Comparison of ENCODE assay signal across 20 cellular contexts in genomic region chr17:50141750-50142119, GRCh38. TPM values are rescaled to one million over a fixed set of nuclear protein-coding genes. Genes with fewer than 3 reads are reported as not detected.
DNase-seq lines count a peak whose midpoint lies in the region; ATAC-seq and TF ChIP-seq lines count a peak whose summit lies in the region.
"Had no signal": no experiment of that assay in that cellular context is flagged by ENCODE, and none has a peak within 500 bp of the region (broad histone marks: within the 10 kb centered on the region; RNA-seq: fewer than 3 reads in every experiment).

No MANE protein-coding gene starts in this region.

- peaks cover 73% of the 10 kb centered on the region for H3K4me1 Mint-ChIP-seq in activated T-cell treated with anti-CD3 and anti-CD28 coated beads, Interleukin-2, amount 50 U/mL, for 24 hours (ENCODE audit: low read depth)
- H3K4me1 Mint-ChIP-seq in T-helper 17 cell: peaks cover 83% of the 10 kb centered on the region
- H3K4me1 Mint-ChIP-seq in dendritic cell treated with granulocyte-macrophage colony-stimulating factor and Interleukin-4, amounts not matched to agents 40 ng/mL and 50 ng/mL, for 4 days (ENCODE audit: low read depth): peaks cover 91% of the 10 kb centered on the region
- peaks cover 88% of the 10 kb centered on the region for H3K4me1 Mint-ChIP-seq in stimulated activated memory B cell treated with anti-CD40 and anti-IgM and Interleukin-4, amounts not matched to agents 10 μg/mL and 1 μg/mL and 100 μg/mL, for 72 hours

- H3K79me1 ChIP-seq in trophoblast cell (ENCODE audit: low read length): no peaks in the 10 kb centered on the region

- H3K9me3 Mint-ChIP-seq in activated T-cell treated with anti-CD3 and anti-CD28 coated beads, Interleukin-2, amount 50 U/mL, for 24 hours: no peaks in the 10 kb centered on the region
- H3K9me3 Mint-ChIP-seq in dendritic cell treated with granulocyte-macrophage colony-stimulating factor and Interleukin-4, amounts not matched to agents 40 ng/mL and 50 ng/mL, for 4 days: peaks cover 7% of the 10 kb centered on the region
- H3K9me3 Mint-ChIP-seq in stimulated activated memory B cell treated with anti-CD40 and anti-IgM and Interleukin-4, amounts not matched to agents 10 μg/mL and 1 μg/mL and 100 μg/mL, for 72 hours: no peaks in the 10 kb centered on the region

- H2BK12ac ChIP-seq in trophoblast cell (ENCODE audit: low read length): no peak overlapping the region

- H4K8ac ChIP-seq in trophoblast cell (ENCODE audit: low read depth, low read length): no peak overlapping the region

- WGBS in gastroesophageal sphincter (ENCODE audit: low coverage in 1 of 2), 2 donors: 65 to 68% methylated on average over 4 to 6 of the region's 8 CpGs
- WGBS in trophoblast cell (ENCODE audit: extremely low coverage, insufficient coverage, insufficient read length): no CpG with 5 or more reads among the region's 8 CpGs

- no peak overlapping the region for H3K14ac ChIP-seq in trophoblast cell (ENCODE audit: low read length)

- H3K9ac ChIP-seq in trophoblast cell (ENCODE audit: low read length): no peak overlapping the region

- no peak overlapping the region for H3K4me3 Mint-ChIP-seq in activated T-cell treated with anti-CD3 and anti-CD28 coated beads, Interleukin-2, amount 50 U/mL, for 24 hours
- H3K4me3 Mint-ChIP-seq in T-helper 17 cell: peak overlapping the region; percentile 91
- no peak overlapping the region for H3K4me3 Mint-ChIP-seq in dendritic cell treated with granulocyte-macrophage colony-stimulating factor and Interleukin-4, amounts not matched to agents 40 ng/mL and 50 ng/mL, for 4 days
- H3K4me3 Mint-ChIP-seq in stimulated activated memory B cell treated with anti-CD40 and anti-IgM and Interleukin-4, amounts not matched to agents 10 μg/mL and 1 μg/mL and 100 μg/mL, for 72 hours: peak overlapping the region; percentile 47

- peaks cover 98% of the 10 kb centered on the region for H3K36me3 Mint-ChIP-seq in activated T-cell treated with anti-CD3 and anti-CD28 coated beads, Interleukin-2, amount 50 U/mL, for 24 hours (ENCODE audit: low read depth)
- H3K36me3 Mint-ChIP-seq in T-helper 17 cell (ENCODE audit: low read depth): peaks cover 18% of the 10 kb centered on the region
- peaks cover 100% of the 10 kb centered on the region for H3K36me3 Mint-ChIP-seq in dendritic cell treated with granulocyte-macrophage colony-stimulating factor and Interleukin-4, amounts not matched to agents 40 ng/mL and 50 ng/mL, for 4 days (ENCODE audit: low read depth)
- peaks cover 96% of the 10 kb centered on the region for H3K36me3 Mint-ChIP-seq in stimulated activated memory B cell treated with anti-CD40 and anti-IgM and Interleukin-4, amounts not matched to agents 10 μg/mL and 1 μg/mL and 100 μg/mL, for 72 hours

- no peak overlapping the region for H3K4me3 ChIP-seq in gastroesophageal sphincter
- H3K4me3 ChIP-seq in trophoblast cell (ENCODE audit: low read depth, low read length): no peak overlapping the region
- H3K4me3 ChIP-seq in breast epithelium: no peak overlapping the region
- H3K4me3 ChIP-seq: SK-N-MC had no signal

- intact Hi-C loops in dendritic cell treated with granulocyte-macrophage colony-stimulating factor and Interleukin-4, amounts not matched to agents 40 ng/mL and 50 ng/mL, for 4 days (cut with micrococcal nuclease): no loop called here
- intact Hi-C loops in breast epithelium (cut with DNase I; ENCODE audit: low total_unique reads): no loop called here

- no peak for TF ChIP-seq EP300 in gastroesophageal sphincter (IDR thresholded peaks at IDR 0.05)

- H4K91ac ChIP-seq in trophoblast cell (ENCODE audit: low read depth, low read length): no peak overlapping the region

- H3K9me3 ChIP-seq in T-helper 17 cell (ENCODE audit: control insufficient read depth, low read length, poor library complexity, severe bottlenecking): no peaks in the 10 kb centered on the region
- no peaks in the 10 kb centered on the region for H3K9me3 ChIP-seq in gastroesophageal sphincter
- H3K9me3 ChIP-seq in trophoblast cell (ENCODE audit: insufficient read depth, low read depth, low read length): peaks cover 3% of the 10 kb centered on the region
- no peaks in the 10 kb centered on the region for H3K9me3 ChIP-seq in breast epithelium

- TF ChIP-seq CTCF in gastroesophageal sphincter (IDR thresholded peaks at IDR 0.05): no peak
- no peak for TF ChIP-seq CTCF in breast epithelium (IDR thresholded peaks at IDR 0.05)

- H3K27ac ChIP-seq in gastroesophageal sphincter (no peak overlapping the region), trophoblast cell (ENCODE audit: low read depth, low read length) (no peak overlapping the region), breast epithelium (no peak overlapping the region)
- H3K27ac ChIP-seq: epithelial cell of prostate, SK-N-MC had no signal

- no peak overlapping the region for H2BK120ac ChIP-seq in trophoblast cell (ENCODE audit: insufficient read depth, low read length, poor library complexity)

- no peak for DNase-seq in activated T-cell treated with anti-CD3 and anti-CD28 coated beads, Interleukin-2, amount 50 U/mL, for 24 hours
- no peak for DNase-seq in activated T-cell treated with anti-CD3 and anti-CD28 coated beads, Interleukin-2, amount 50 U/mL, for 48 hours
- DNase-seq in T-helper 17 cell (no peak), trophoblast cell (no peak), breast epithelium (ENCODE audit: low spot score in 2 of 2) (no peak)
- DNase-seq: aorta; GF-D8; MM.1S; NCI-H2081; NCI-H526; PC-3; stimulated activated CD4-positive, alpha-beta T cell treated with anti-CD3 and anti-CD28 coated beads, Interleukin-4, amount 100 ng/mL, for 1 hour; stimulated activated CD8-positive, alpha-beta memory T cell treated with anti-CD3 and anti-CD28 coated beads, Interleukin-4, amount 100 ng/mL, for 48 hours had no signal

- no peak overlapping the region for H3K4ac ChIP-seq in trophoblast cell (ENCODE audit: low read depth, low read length)

- H3K27ac Mint-ChIP-seq in activated T-cell treated with anti-CD3 and anti-CD28 coated beads, Interleukin-2, amount 50 U/mL, for 24 hours: peak overlapping the region; percentile 82
- H3K27ac Mint-ChIP-seq in T-helper 17 cell: peak overlapping the region; percentile 91
- peak overlapping the region; percentile 8 for H3K27ac Mint-ChIP-seq in dendritic cell treated with granulocyte-macrophage colony-stimulating factor and Interleukin-4, amounts not matched to agents 40 ng/mL and 50 ng/mL, for 4 days
- H3K27ac Mint-ChIP-seq in stimulated activated memory B cell treated with anti-CD40 and anti-IgM and Interleukin-4, amounts not matched to agents 10 μg/mL and 1 μg/mL and 100 μg/mL, for 72 hours: peak overlapping the region; percentile 53

- no peaks in the 10 kb centered on the region for H3K27me3 Mint-ChIP-seq in activated T-cell treated with anti-CD3 and anti-CD28 coated beads, Interleukin-2, amount 50 U/mL, for 24 hours
- H3K27me3 Mint-ChIP-seq in T-helper 17 cell: no peaks in the 10 kb centered on the region
- no peaks in the 10 kb centered on the region for H3K27me3 Mint-ChIP-seq in dendritic cell treated with granulocyte-macrophage colony-stimulating factor and Interleukin-4, amounts not matched to agents 40 ng/mL and 50 ng/mL, for 4 days
- H3K27me3 Mint-ChIP-seq in stimulated activated memory B cell treated with anti-CD40 and anti-IgM and Interleukin-4, amounts not matched to agents 10 μg/mL and 1 μg/mL and 100 μg/mL, for 72 hours: no peaks in the 10 kb centered on the region

- H3K79me2 ChIP-seq in trophoblast cell (ENCODE audit: control insufficient read depth, insufficient read depth, low read length, poor library complexity): no peaks in the 10 kb centered on the region

- no peak overlapping the region for H2AK5ac ChIP-seq in trophoblast cell (ENCODE audit: low read length)

- no peak overlapping the region for H2AFZ ChIP-seq in trophoblast cell (ENCODE audit: insufficient read depth, low read length, poor library complexity)

- no peak overlapping the region for H3K23ac ChIP-seq in trophoblast cell (ENCODE audit: low read length)

- peaks cover 0 to 88% of the 10 kb centered on the region in 2 donors for H3K36me3 ChIP-seq in gastroesophageal sphincter
- H3K36me3 ChIP-seq in trophoblast cell (ENCODE audit: control insufficient read depth in 1 of 2, insufficient read depth in 2 of 2, low read length in 2 of 2): peaks cover 86 to 91% of the 10 kb centered on the region in 2 experiments
- H3K36me3 ChIP-seq in breast epithelium: no peaks in the 10 kb centered on the region

- H4K12ac ChIP-seq in trophoblast cell (ENCODE audit: low read depth, low read length): no peak overlapping the region

- H2BK5ac ChIP-seq in trophoblast cell (ENCODE audit: low read depth, low read length, poor library complexity): no peak overlapping the region

- H3K4me1 ChIP-seq in gastroesophageal sphincter (peaks cover 0 to 68% (median 27%) of the 10 kb centered on the region in 3 donors), trophoblast cell (ENCODE audit: control insufficient read depth in 1 of 2, insufficient read depth in 2 of 2, low read length in 2 of 2) (peaks cover 0 to 2% of the 10 kb centered on the region in 2 experiments), breast epithelium (peaks cover 1 to 4% of the 10 kb centered on the region in 2 donors)

- H3K27me3 ChIP-seq in gastroesophageal sphincter (no peaks in the 10 kb centered on the region), trophoblast cell (ENCODE audit: insufficient read depth, low read length) (no peaks in the 10 kb centered on the region), breast epithelium (no peaks in the 10 kb centered on the region)

- TF ChIP-seq POLR2A in gastroesophageal sphincter (IDR thresholded peaks at IDR 0.05) (no peak), breast epithelium (IDR thresholded peaks at IDR 0.05) (no peak)

- ATAC-seq in T-helper 17 cell (no peak), gastroesophageal sphincter (no peak)
- ATAC-seq in stimulated activated memory B cell treated with anti-CD40 and anti-IgM and Interleukin-4, amounts not matched to agents 10 μg/mL and 1 μg/mL and 100 μg/mL, for 72 hours: peak; percentile 37
- ATAC-seq: HCT116, PC-3 had no signal

- no peak overlapping the region for H3K4me2 ChIP-seq in trophoblast cell (ENCODE audit: low read length)

- H3K18ac ChIP-seq in trophoblast cell (ENCODE audit: low read length): no peak overlapping the region

RNA-seq across cellular contexts. Expression of gene PPP1R9B, which starts 8.7 kb away (rescaled TPM):
- total RNA-seq in T-helper 17 cell: 100 to 1,000 TPM in 1 of 2 donors, 10 to 100 TPM in 1; 82.9 to 111 TPM
- 10 to 100 TPM; 23.3 to 38.1 (median 30.8) TPM for total RNA-seq in gastroesophageal sphincter
- polyA plus RNA-seq in trophoblast cell (2013): 23.2 and 23.4 TPM in 2 replicates
- 10 to 100 TPM; 21.8 to 24.9 (median 22.7) TPM for total RNA-seq in breast epithelium

RNA-seq across cellular contexts. Expression of gene SAMD14, which starts 11.8 kb away (rescaled TPM):
- 1 to 10 TPM; 1.7 to 5.8 TPM for total RNA-seq in T-helper 17 cell
- total RNA-seq in gastroesophageal sphincter: 1 to 10 TPM; 1.3 to 2.8 (median 2.3) TPM
- 6.9 and 7.4 TPM in 2 replicates for polyA plus RNA-seq in trophoblast cell (2013)
- under 1 TPM in 2 of 3 donors, not detected in 1; 0.16 to 0.98 TPM for total RNA-seq in breast epithelium

RNA-seq across cellular contexts. Expression of gene SGCA, which starts 24.1 kb away (rescaled TPM):
- total RNA-seq in T-helper 17 cell: not detected
- 100 to 1,000 TPM in 2 of 4 donors, 10 to 100 TPM in 2; 58.1 to 145 (median 93.4) TPM for total RNA-seq in gastroesophageal sphincter
- not detected in 2 replicates for polyA plus RNA-seq in trophoblast cell (2013)
- total RNA-seq in breast epithelium: 1 to 10 TPM in 1 of 3 donors, under 1 TPM in 2; 0.33 to 2.6 (median 0.73) TPM
- total RNA-seq: glomerular endothelial cell, PC-3 had no signal

RNA-seq across cellular contexts. Expression of gene PDK2, which starts 46.6 kb away (rescaled TPM):
- total RNA-seq in T-helper 17 cell (10 to 100 TPM; 19.9 to 20.9 TPM), gastroesophageal sphincter (10 to 100 TPM; 31.6 to 70.6 (median 58.1) TPM), breast epithelium (10 to 100 TPM; 28.2 to 53.4 (median 30.5) TPM)
- polyA plus RNA-seq in trophoblast cell (2013): 16.1 and 16.2 TPM in 2 replicates

RNA-seq across cellular contexts. Expression of gene COL1A1, which starts 59.7 kb away (rescaled TPM):
- 10 to 100 TPM; 15.4 to 16.6 TPM for total RNA-seq in T-helper 17 cell
- total RNA-seq in gastroesophageal sphincter: 10 to 100 TPM; 14.6 to 92.9 (median 69.7) TPM
- polyA plus RNA-seq in trophoblast cell (2013): 548 and 582 TPM in 2 replicates
- total RNA-seq in breast epithelium: 10 to 100 TPM; 23.4 to 67.2 (median 44.5) TPM

Comparison
In these comparisons a context has a peak if more than half of its experiments do, and no peak if none do; other contexts are left out.
1. H3K27ac Mint-ChIP-seq: peak in every context shown above with its lines; median percentile 91 in T-helper 17 cell; 82 in activated T-cell treated with anti-CD3 and anti-CD28 coated beads, Interleukin-2, amount 50 U/mL, for 24 hours; 53 in stimulated activated memory B cell treated with anti-CD40 and anti-IgM and Interleukin-4, amounts not matched to agents 10 μg/mL and 1 μg/mL and 100 μg/mL, for 72 hours; 8 in dendritic cell treated with granulocyte-macrophage colony-stimulating factor and Interleukin-4, amounts not matched to agents 40 ng/mL and 50 ng/mL, for 4 days.
2. H3K4me3 Mint-ChIP-seq: peak in T-helper 17 cell (single experiment) and stimulated activated memory B cell treated with anti-CD40 and anti-IgM and Interleukin-4, amounts not matched to agents 10 μg/mL and 1 μg/mL and 100 μg/mL, for 72 hours (single experiment); none in activated T-cell treated with anti-CD3 and anti-CD28 coated beads, Interleukin-2, amount 50 U/mL, for 24 hours (single experiment) and dendritic cell treated with granulocyte-macrophage colony-stimulating factor and Interleukin-4, amounts not matched to agents 40 ng/mL and 50 ng/mL, for 4 days (single experiment).
3. RNA of gene SGCA, which starts 24.1 kb away (total RNA-seq): 58.1 to 145 TPM in gastroesophageal sphincter; 0.33 to 2.6 TPM in breast epithelium and not detected in T-helper 17 cell; every median in the first group is over 10 times any median in the second.